31 cellular contexts compared by ENCODE assay signal in the genomic region with DNA sequence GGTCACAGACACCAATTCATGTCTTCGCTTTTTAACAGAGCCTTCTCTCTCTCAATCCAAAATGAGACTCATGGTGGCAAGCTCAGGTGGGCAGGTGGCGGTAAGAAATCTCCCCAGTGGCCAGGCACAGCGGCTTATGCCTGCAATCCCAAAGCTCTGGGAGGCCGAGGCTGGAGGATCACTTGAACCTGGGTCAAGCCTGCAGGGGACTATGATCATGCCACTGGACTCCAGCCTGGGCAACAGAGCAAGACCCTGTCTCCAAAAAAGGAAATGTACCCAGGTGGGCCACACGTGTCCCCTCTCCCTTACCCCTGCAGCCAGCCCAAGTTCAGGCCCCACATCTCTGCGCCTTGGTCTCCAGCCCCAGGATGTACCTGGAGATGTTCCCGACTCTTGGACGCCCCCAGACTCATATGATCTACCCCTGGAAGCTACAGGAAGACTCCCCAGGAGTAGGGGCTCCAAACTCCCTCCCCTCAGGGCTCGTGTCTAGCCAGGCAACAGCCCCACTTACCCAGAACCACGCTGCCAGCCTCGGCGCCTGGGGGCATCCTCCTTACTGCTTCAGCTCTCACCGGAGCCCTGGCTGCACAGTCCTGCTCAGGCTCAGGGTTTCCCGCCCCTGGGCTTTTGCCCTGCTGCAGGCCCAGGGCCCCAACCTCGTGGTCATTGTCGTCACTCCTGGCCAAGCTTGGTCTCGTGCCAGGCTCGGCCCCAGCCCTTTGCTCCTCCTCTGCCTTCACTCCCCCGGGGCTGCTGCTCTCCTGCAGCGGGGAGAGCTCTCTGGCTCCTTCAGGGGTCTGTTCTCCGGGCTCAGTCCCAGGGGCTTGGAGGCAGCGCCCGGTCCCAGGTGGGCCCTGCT. TPM values are rescaled to one million over a fixed set of nuclear protein-coding genes. Genes with fewer than 3 reads are reported as not detected.
A peak's percentile ranks its signal among the peaks of the same experiment; 100 is the strongest.
DNase-seq lines count a peak whose midpoint lies in the region; ATAC-seq and TF ChIP-seq lines count a peak whose summit lies in the region.
"Had no signal": no experiment of that assay in that cellular context is flagged by ENCODE, and none has a peak within 500 bp of the region (broad histone marks: within the 10 kb centered on the region; RNA-seq: fewer than 3 reads in every experiment).

No MANE protein-coding gene starts in this region.

- H3K23ac ChIP-seq in neuronal stem cell (ENCODE audit: low read depth, low read length, poor library complexity) = peak overlapping the region; percentile 5

- no peak overlapping the region for H2AK5ac ChIP-seq in neuronal stem cell (ENCODE audit: low read depth, low read length)

- H3K79me2 ChIP-seq in hepatocyte = no peaks in the 10 kb centered on the region
- H3K79me2 ChIP-seq: parathyroid adenoma had no signal

- TF ChIP-seq CTCF in choroid plexus epithelial cell (conservative IDR thresholded peaks at IDR 0.05; ENCODE audit: low read depth, low read length) = no peak
- TF ChIP-seq CTCF in hepatocyte (IDR thresholded peaks at IDR 0.05; ENCODE audit: poor library complexity) = no peak

- no peak overlapping the region for H2BK12ac ChIP-seq in neuronal stem cell (ENCODE audit: low read length)

- H4K8ac ChIP-seq in neuronal stem cell (ENCODE audit: low read depth, low read length) = no peak overlapping the region

- no peak overlapping the region for H3K4me3 ChIP-seq in choroid plexus epithelial cell (ENCODE audit: low read depth, low read length)
- no peak overlapping the region for H3K4me3 ChIP-seq in neuronal stem cell (ENCODE audit: low read length in 2 of 2)
- H3K4me3 ChIP-seq in hepatocyte = no peak overlapping the region
- H3K4me3 ChIP-seq: K562, lower lobe of right lung, upper lobe of right lung had no signal

- ATAC-seq in left cardiac atrium (peak; percentile 32 to 45), GM19351 (IDR thresholded peaks at IDR 0.05; ENCODE audit: unreplicated experiment) (no peak)
- ATAC-seq: foreskin keratinocyte, HCT116, K562, upper lobe of right lung had no signal

- H3K79me1 ChIP-seq in neuronal stem cell (ENCODE audit: low read depth, low read length) = no peaks in the 10 kb centered on the region

- H3K4me2 ChIP-seq in neuronal stem cell (ENCODE audit: insufficient read depth, low read length, poor library complexity, severe bottlenecking) = no peak overlapping the region
- no peak overlapping the region for H3K4me2 ChIP-seq in hepatocyte

- H4K20me1 ChIP-seq in hepatocyte (ENCODE audit: insufficient read depth, poor library complexity, severe bottlenecking) = no peaks in the 10 kb centered on the region

- no peak overlapping the region for H2BK15ac ChIP-seq in neuronal stem cell (ENCODE audit: low read length)

- H3K9ac ChIP-seq in neuronal stem cell (ENCODE audit: low read depth, low read length, poor library complexity) = no peak overlapping the region
- H3K9ac ChIP-seq: parathyroid adenoma had no signal

- peak overlapping the region; percentile 60 for H3K14ac ChIP-seq in neuronal stem cell (ENCODE audit: low read length)

- H4K91ac ChIP-seq in neuronal stem cell (ENCODE audit: low read depth, low read length, poor library complexity) = no peak overlapping the region

- intact Hi-C loops in left cardiac atrium (cut with DNase I) = no loop called here

- no CpG with 5 or more reads among the region's 23 CpGs for WGBS in neuronal stem cell (ENCODE audit: extremely low coverage in 2 of 2, insufficient read length in 2 of 2, insufficient replicate concordance in 1 of 2), 2 donors
- 91% methylated on average over 23 of the region's 23 CpGs for WGBS in hepatocyte (ENCODE audit: low lambda C conversion rate, missing lambda C conversion rate)

- H3K4ac ChIP-seq in neuronal stem cell (ENCODE audit: low read length) = no peak overlapping the region

- H3K9me3 ChIP-seq in neuronal stem cell (replicated peaks in 1 of 2; ENCODE audit: control insufficient read depth in 2 of 2, insufficient read depth in 1 of 2, low read depth in 1 of 2, low read length in 2 of 2) (peaks cover 0 to 2% of the 10 kb centered on the region in 2 donors), hepatocyte (ENCODE audit: low read depth) (no peaks in the 10 kb centered on the region)
- H3K9me3 ChIP-seq: lower lobe of right lung, upper lobe of right lung had no signal

- H3K27me3 ChIP-seq in neuronal stem cell (ENCODE audit: control insufficient read depth in 3 of 3, insufficient read depth in 3 of 3, low read depth in 1 of 3, low read length in 3 of 3) (peaks cover 0 to 10% (median 0%) of the 10 kb centered on the region in 3 experiments), hepatocyte (no peaks in the 10 kb centered on the region)
- H3K27me3 ChIP-seq: brain microvascular endothelial cell, foreskin keratinocyte, upper lobe of right lung had no signal

- H2BK5ac ChIP-seq in neuronal stem cell (ENCODE audit: low read length) = no peak overlapping the region

- no peaks in the 10 kb centered on the region for H3K36me3 ChIP-seq in neuronal stem cell (replicated peaks in 1 of 2; ENCODE audit: control insufficient read depth in 2 of 2, insufficient read depth in 2 of 2, low read length in 2 of 2)
- H3K36me3 ChIP-seq in hepatocyte (replicated peaks; ENCODE audit: insufficient read depth, low read depth) = no peaks in the 10 kb centered on the region
- H3K36me3 ChIP-seq: brain microvascular endothelial cell, lower lobe of right lung, upper lobe of right lung had no signal

- H2AFZ ChIP-seq in neuronal stem cell (ENCODE audit: low read length) (no peak overlapping the region), hepatocyte (no peak overlapping the region)
- H2AFZ ChIP-seq: parathyroid adenoma had no signal

- H3K4me1 ChIP-seq in neuronal stem cell (ENCODE audit: control insufficient read depth in 2 of 2, insufficient read depth in 1 of 2, low read depth in 1 of 2, low read length in 2 of 2) (peaks cover 0 to 2% of the 10 kb centered on the region in 2 donors), hepatocyte (ENCODE audit: insufficient read depth) (no peaks in the 10 kb centered on the region)
- H3K4me1 ChIP-seq: foreskin keratinocyte, lower lobe of right lung, parathyroid adenoma, upper lobe of right lung had no signal

- no peak overlapping the region for H2BK120ac ChIP-seq in neuronal stem cell (ENCODE audit: low read depth, low read length)

- no peak overlapping the region for H3K18ac ChIP-seq in neuronal stem cell (ENCODE audit: low read length)

- no peaks in the 10 kb centered on the region for H3K9me2 ChIP-seq in hepatocyte (replicated peaks; ENCODE audit: insufficient read depth)

- DNase-seq in M059J (ENCODE audit: low read depth) = peak; percentile 24
- DNase-seq in choroid plexus epithelial cell (ENCODE audit: low read depth) = peak; percentile 31
- peak; percentile 48 for DNase-seq in left cardiac atrium
- DNase-seq in neuronal stem cell (ENCODE audit: low spot score) = no peak
- DNase-seq in hepatocyte (ENCODE audit: low spot score) = no peak
- no peak for DNase-seq in GM19238 (ENCODE audit: insufficient read length, low spot score)
- no peak for DNase-seq in hepatic stellate cell (ENCODE audit: low spot score)
- DNase-seq: activated CD4-positive, alpha-beta T cell treated with anti-CD3 and anti-CD28 coated beads for 4 hours; activated T-cell treated with anti-CD3 and anti-CD28 coated beads, Interleukin-2, amount 50 U/mL, for 24 hours; brain microvascular endothelial cell; DMS79 treated with DMSO at 0.1 percent for 48 hours; effector memory CD4-positive, alpha-beta T cell; foreskin keratinocyte; GF-D8; hypothalamus; immature natural killer cell; lower lobe of right lung; MM.1S; NCI-H1417; NCI-H2081 treated with DMSO at 0.1 percent for 48 hours; NCI-H226; NCI-H748 treated with DMSO at 0.1 percent for 48 hours; RPMI8226; stimulated activated CD4-positive, alpha-beta T cell treated with anti-CD3 and anti-CD28 coated beads, Interleukin-2, amount 100 ng/mL, for 48 hours; upper lobe of right lung had no signal

- H3K27ac ChIP-seq in neuronal stem cell (replicated peaks; ENCODE audit: low read length) (no peak overlapping the region), hepatocyte (no peak overlapping the region)
- H3K27ac ChIP-seq: brain microvascular endothelial cell, foreskin keratinocyte, lower lobe of right lung, parathyroid adenoma, upper lobe of right lung, VCaP had no signal

RNA-seq across cellular contexts. Expression of a gene that starts 16.2 kb away (rescaled TPM):
- total RNA-seq in M059J (2014; rRNA removed; shearing (Covaris generic)) = 0.32 TPM in 1 of 2 replicates, not detected in the other
- total RNA-seq in left cardiac atrium (100 to 1,000 TPM; 230 to 333 TPM), hepatocyte (2.0 and 6.5 TPM in 2 replicates)
- 0.10 TPM for polyA plus RNA-seq in neuronal stem cell (2013, experiment 1 of 2)
- polyA plus RNA-seq in neuronal stem cell (2013, experiment 2 of 2) = 0.11 TPM
- 1.9 and 2.5 TPM in 2 replicates for polyA plus RNA-seq in hepatocyte
- polyA plus RNA-seq: CD14-positive monocyte, foreskin keratinocyte, immature natural killer cell had no signal

RNA-seq across cellular contexts. Expression of a gene that starts 42.5 kb away (rescaled TPM):
- 44.9 and 60.6 TPM in 2 replicates for total RNA-seq in M059J (2014; rRNA removed; shearing (Covaris generic))
- total RNA-seq in left cardiac atrium (1 to 10 TPM; 2.0 to 2.1 TPM), hepatocyte (13.8 and 15.4 TPM in 2 replicates)
- 62.3 TPM for polyA plus RNA-seq in neuronal stem cell (2013, experiment 1 of 2)
- polyA plus RNA-seq in neuronal stem cell (2013, experiment 2 of 2) = 65.4 TPM
- 11.7 and 15.8 TPM in 2 replicates for polyA plus RNA-seq in hepatocyte

RNA-seq across cellular contexts. Expression of a gene that starts 42.9 kb away (rescaled TPM):
- total RNA-seq in M059J (2014; rRNA removed; shearing (Covaris generic)) = 96.9 and 129 TPM in 2 replicates
- total RNA-seq in left cardiac atrium (10 to 100 TPM; 68.0 to 74.0 TPM), hepatocyte (221 and 224 TPM in 2 replicates)
- 41.2 TPM for polyA plus RNA-seq in neuronal stem cell (2013, experiment 1 of 2)
- polyA plus RNA-seq in neuronal stem cell (2013, experiment 2 of 2) = 42.9 TPM
- polyA plus RNA-seq in hepatocyte = 110 and 127 TPM in 2 replicates

Comparison
In these comparisons a context has a peak if more than half of its experiments do, and no peak if none do; other contexts are left out.
1. DNase-seq: peak in M059J (single experiment), choroid plexus epithelial cell (single experiment) and left cardiac atrium (single experiment); none in neuronal stem cell (single experiment), hepatocyte (single experiment), GM19238 (single experiment) and hepatic stellate cell (single experiment).
2. RNA of a gene that starts 16.2 kb away (total RNA-seq): 230 to 333 TPM in left cardiac atrium; 2.0 to 6.5 TPM in hepatocyte and 0.32 TPM in M059J; every median in the first group is over 10 times any median in the second.